In genomic region chr16:86222965-86223551, GRCh38 we compare ENCODE assay signal across 1 cellular context.
TF ChIP-seq lines count a peak whose summit lies in the region.

No MANE protein-coding gene starts in this region.

TF ChIP-seq in HEK293, 187 proteins besides CTCF, POLR2A, EP300 and RAD21 (continued from another document and continues in another):
- TF ChIP-seq ZNF19 (tag by site-specific recombination; IDR thresholded peaks at IDR 0.05; ENCODE audit: low read depth) (no peak), MYNN (tag by site-specific recombination; IDR thresholded peaks at IDR 0.05; ENCODE audit: borderline replicate concordance) (no peak), ZNF174 (tag by site-specific recombination; IDR thresholded peaks at IDR 0.05) (no peak), TSHZ1 (tag by site-specific recombination; IDR thresholded peaks at IDR 0.05; ENCODE audit: borderline replicate concordance) (no peak), GLIS2 (tag by site-specific recombination; IDR thresholded peaks at IDR 0.05) (no peak), ZNF18 (tag by site-specific recombination; IDR thresholded peaks at IDR 0.05) (no peak), ZBTB44 (tag by site-specific recombination; IDR thresholded peaks at IDR 0.05) (peak; percentile 45; the same call in 1 of the 2 replicates), ZFP69B (tag by site-specific recombination; IDR thresholded peaks at IDR 0.05) (0 out of 2 replicates have a peak, but pooled peaks have one; percentile 16), ZNF114 (tag by site-specific recombination; IDR thresholded peaks at IDR 0.05) (no peak), ZBTB8A (tag by site-specific recombination; IDR thresholded peaks at IDR 0.05) (no peak), SALL2 (tag by site-specific recombination; IDR thresholded peaks at IDR 0.05; ENCODE audit: borderline replicate concordance) (no peak), YY1 (tag by site-specific recombination; IDR thresholded peaks at IDR 0.05) (no peak), SCRT1 (tag by site-specific recombination; IDR thresholded peaks at IDR 0.05; ENCODE audit: borderline replicate concordance) (no peak), ZNF2 (tag by site-specific recombination; IDR thresholded peaks at IDR 0.05) (no peak), ZNF394 (tag by site-specific recombination; IDR thresholded peaks at IDR 0.05; ENCODE audit: borderline replicate concordance) (no peak), ZNF202 (tag by site-specific recombination; IDR thresholded peaks at IDR 0.05; ENCODE audit: borderline replicate concordance) (no peak), ZNF660 (tag by site-specific recombination; IDR thresholded peaks at IDR 0.05) (no peak; the same call in 1 of the 2 replicates), HOXA7 (CRISPR knock-in tag; IDR thresholded peaks at IDR 0.05; ENCODE audit: borderline replicate concordance) (no peak), ZNF580 (tag by site-specific recombination; IDR thresholded peaks at IDR 0.05) (no peak), ZNF324 (tag by site-specific recombination; IDR thresholded peaks at IDR 0.05) (0 out of 2 replicates have a peak, but pooled peaks have one; percentile 55), ZNF48 (tag by site-specific recombination; IDR thresholded peaks at IDR 0.05) (no peak), ZEB2 (tag by site-specific recombination; IDR thresholded peaks at IDR 0.05) (peak; percentile 91), ZNF132 (tag by site-specific recombination; IDR thresholded peaks at IDR 0.05; ENCODE audit: borderline replicate concordance) (no peak), ZBTB11 (tag by site-specific recombination; conservative IDR thresholded peaks at IDR 0.05; ENCODE audit: low read depth) (peak; percentile 22; the same call in 1 of the 2 replicates), ZNF223 (tag by site-specific recombination; IDR thresholded peaks at IDR 0.05) (no peak), ZNF560 (tag by site-specific recombination; IDR thresholded peaks at IDR 0.05; ENCODE audit: borderline replicate concordance) (no peak), AEBP2 (tag by site-specific recombination; IDR thresholded peaks at IDR 0.05; ENCODE audit: borderline replicate concordance) (no peak), ELK4 (IDR thresholded peaks at IDR 0.05; ENCODE audit: borderline replicate concordance, low read depth, low read length) (no peak), ZNF184 (tag by site-specific recombination; IDR thresholded peaks at IDR 0.05) (0 out of 2 replicates have a peak, but pooled peaks have one; percentile 11), ZFP3 (tag by site-specific recombination; IDR thresholded peaks at IDR 0.05; ENCODE audit: low read depth) (no peak), ZNF138 (tag by site-specific recombination; IDR thresholded peaks at IDR 0.05; ENCODE audit: borderline replicate concordance) (no peak), ZNF747 (tag by site-specific recombination; IDR thresholded peaks at IDR 0.05) (no peak), ZNF843 (tag by site-specific recombination; IDR thresholded peaks at IDR 0.05) (peak; percentile 45; the same call in 1 of the 2 replicates)
- TF ChIP-seq, protein P1, sequence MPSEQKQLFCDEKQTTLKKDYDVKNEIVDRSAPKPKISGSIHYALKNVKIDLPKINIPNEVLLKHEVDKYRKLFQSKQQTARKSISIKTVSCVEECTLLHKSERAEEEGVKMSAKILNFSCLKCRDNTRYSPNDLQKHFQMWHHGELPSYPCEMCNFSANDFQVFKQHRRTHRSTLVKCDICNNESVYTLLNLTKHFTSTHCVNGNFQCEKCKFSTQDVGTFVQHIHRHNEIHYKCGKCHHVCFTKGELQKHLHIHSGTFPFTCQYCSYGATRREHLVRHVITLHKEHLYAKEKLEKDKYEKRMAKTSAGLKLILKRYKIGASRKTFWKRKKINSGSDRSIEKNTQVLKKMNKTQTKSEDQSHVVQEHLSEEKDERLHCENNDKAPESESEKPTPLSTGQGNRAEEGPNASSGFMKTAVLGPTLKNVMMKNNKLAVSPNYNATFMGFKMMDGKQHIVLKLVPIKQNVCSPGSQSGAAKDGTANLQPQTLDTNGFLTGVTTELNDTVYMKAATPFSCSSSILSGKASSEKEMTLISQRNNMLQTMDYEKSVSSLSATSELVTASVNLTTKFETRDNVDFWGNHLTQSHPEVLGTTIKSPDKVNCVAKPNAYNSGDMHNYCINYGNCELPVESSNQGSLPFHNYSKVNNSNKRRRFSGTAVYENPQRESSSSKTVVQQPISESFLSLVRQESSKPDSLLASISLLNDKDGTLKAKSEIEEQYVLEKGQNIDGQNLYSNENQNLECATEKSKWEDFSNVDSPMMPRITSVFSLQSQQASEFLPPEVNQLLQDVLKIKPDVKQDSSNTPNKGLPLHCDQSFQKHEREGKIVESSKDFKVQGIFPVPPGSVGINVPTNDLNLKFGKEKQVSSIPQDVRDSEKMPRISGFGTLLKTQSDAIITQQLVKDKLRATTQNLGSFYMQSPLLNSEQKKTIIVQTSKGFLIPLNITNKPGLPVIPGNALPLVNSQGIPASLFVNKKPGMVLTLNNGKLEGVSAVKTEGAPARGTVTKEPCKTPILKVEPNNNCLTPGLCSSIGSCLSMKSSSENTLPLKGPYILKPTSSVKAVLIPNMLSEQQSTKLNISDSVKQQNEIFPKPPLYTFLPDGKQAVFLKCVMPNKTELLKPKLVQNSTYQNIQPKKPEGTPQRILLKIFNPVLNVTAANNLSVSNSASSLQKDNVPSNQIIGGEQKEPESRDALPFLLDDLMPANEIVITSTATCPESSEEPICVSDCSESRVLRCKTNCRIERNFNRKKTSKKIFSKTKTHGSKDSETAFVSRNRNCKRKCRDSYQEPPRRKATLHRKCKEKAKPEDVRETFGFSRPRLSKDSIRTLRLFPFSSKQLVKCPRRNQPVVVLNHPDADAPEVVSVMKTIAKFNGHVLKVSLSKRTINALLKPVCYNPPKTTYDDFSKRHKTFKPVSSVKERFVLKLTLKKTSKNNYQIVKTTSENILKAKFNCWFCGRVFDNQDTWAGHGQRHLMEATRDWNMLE (tag by site-specific recombination; conservative IDR thresholded peaks at IDR 0.05; ENCODE audit: low read depth): peak; percentile 35; the same call in 1 of the 2 replicates
- TF ChIP-seq, protein P2, sequence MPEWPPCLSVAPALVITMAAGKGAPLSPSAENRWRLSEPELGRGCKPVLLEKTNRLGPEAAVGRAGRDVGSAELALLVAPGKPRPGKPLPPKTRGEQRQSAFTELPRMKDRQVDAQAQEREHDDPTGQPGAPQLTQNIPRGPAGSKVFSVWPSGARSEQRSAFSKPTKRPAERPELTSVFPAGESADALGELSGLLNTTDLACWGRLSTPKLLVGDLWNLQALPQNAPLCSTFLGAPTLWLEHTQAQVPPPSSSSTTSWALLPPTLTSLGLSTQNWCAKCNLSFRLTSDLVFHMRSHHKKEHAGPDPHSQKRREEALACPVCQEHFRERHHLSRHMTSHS (tag by site-specific recombination; IDR thresholded peaks at IDR 0.05): no peak
- TF ChIP-seq, protein P3, sequence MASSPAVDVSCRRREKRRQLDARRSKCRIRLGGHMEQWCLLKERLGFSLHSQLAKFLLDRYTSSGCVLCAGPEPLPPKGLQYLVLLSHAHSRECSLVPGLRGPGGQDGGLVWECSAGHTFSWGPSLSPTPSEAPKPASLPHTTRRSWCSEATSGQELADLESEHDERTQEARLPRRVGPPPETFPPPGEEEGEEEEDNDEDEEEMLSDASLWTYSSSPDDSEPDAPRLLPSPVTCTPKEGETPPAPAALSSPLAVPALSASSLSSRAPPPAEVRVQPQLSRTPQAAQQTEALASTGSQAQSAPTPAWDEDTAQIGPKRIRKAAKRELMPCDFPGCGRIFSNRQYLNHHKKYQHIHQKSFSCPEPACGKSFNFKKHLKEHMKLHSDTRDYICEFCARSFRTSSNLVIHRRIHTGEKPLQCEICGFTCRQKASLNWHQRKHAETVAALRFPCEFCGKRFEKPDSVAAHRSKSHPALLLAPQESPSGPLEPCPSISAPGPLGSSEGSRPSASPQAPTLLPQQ (tag by site-specific recombination; IDR thresholded peaks at IDR 0.05): 0 out of 2 replicates have a peak, but pooled peaks have one; percentile 17
